In the genomic region with DNA sequence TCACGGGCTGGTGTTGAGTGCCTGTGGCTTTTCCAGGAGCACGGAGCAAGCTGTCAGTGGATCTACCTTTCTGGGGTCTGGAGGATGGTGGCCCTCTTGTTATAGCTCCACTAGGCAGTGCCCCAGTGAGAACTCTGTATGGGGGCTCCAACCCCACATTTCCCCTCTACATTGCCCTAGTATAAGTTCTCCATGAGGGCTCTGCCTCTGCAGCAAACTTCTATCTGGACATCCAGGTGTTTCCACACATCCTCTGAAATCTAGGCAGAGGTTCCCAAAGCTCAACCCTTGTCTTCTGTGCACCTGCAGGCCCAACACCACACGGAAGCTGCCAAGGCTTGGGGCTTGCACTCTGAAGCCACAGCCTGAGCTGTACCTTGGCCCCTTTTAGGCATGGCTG, we compare ENCODE assay signal across 34 cellular contexts.
"Had no signal": no experiment of that assay in that cellular context is flagged by ENCODE, and none has a peak within 500 bp of the region (broad histone marks: within the 10 kb centered on the region; RNA-seq: fewer than 3 reads in every experiment).

No MANE protein-coding gene starts in this region.

- H3K27ac ChIP-seq: KMS-11 had no signal

- H3K4me3 ChIP-seq: MG63 had no signal

- H3K27me3 ChIP-seq: MG63 had no signal

- H3K36me3 ChIP-seq: MG63 had no signal

- H3K4me2 ChIP-seq: KMS-11 had no signal

- H3K9ac ChIP-seq: KMS-11 had no signal

- DNase-seq: Karpas-422, Kasumi-1, MG63, MM.1S, MV-4-11, NCI-H1048, NCI-H1092, NCI-H1092 treated with DMSO at 0.1 percent for 48 hours, NCI-H1105, NCI-H1105 treated with DMSO at 0.1 percent for 48 hours, NCI-H1417, NCI-H1417 treated with DMSO at 0.1 percent for 48 hours, NCI-H1436, NCI-H1436 treated with DMSO at 0.1 percent for 48 hours, NCI-H146, NCI-H1694, NCI-H1694 treated with DMSO at 0.1 percent for 48 hours, NCI-H187, NCI-H187 treated with DMSO at 0.1 percent for 48 hours, NCI-H1930, NCI-H2029, NCI-H2029 treated with DMSO at 0.1 percent for 48 hours, NCI-H2081, NCI-H2081 treated with DMSO at 0.1 percent for 48 hours, NCI-H2107, NCI-H2171, NCI-H2171 treated with DMSO at 0.1 percent for 48 hours, NCI-H2227 treated with DMSO at 0.1 percent for 48 hours, NCI-H226, NCI-H345, NCI-H446, NCI-H446 treated with DMSO at 0.1 percent for 48 hours, NCI-H510A had no signal
